ENCODE assay signal across 8 cellular contexts in the genomic region with DNA sequence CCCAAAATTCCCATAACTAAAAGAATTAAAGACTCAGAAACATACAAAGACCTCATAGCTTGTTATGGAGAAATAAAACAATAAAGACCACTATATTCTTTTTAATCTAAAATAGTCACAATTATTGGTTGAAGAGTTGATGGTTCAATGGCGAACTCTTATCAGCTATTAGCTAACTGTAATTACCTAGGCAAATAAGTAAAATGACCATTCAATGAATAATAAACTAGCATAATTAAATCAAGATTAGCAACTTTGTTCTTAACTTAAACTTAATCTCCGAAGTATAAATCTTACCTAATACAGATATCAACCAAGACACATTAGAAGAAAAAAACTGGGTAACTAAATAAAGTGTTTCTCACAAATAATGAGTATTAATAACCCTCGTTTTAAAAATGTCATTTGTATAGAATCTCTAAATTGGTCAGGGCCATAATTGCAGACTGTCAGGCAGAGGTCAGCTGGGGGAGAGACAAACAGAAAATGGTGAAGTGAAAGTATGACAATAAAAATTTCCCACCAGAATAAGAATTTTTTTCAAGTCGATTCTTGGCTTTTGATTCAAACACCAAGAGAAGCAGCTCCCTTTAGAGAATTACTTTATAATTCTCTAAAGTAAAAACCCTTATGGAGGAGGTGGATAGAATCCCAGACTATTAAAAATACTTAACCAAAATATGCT.
DNase-seq lines count a peak whose midpoint lies in the region; ATAC-seq and TF ChIP-seq lines count a peak whose summit lies in the region.

No MANE protein-coding gene starts in this region.

- DNase-seq in HL-60 (ENCODE audit: low read depth in 1 of 2, low spot score in 1 of 2): no peak
- DNase-seq in brain microvascular endothelial cell: no peak
- DNase-seq in midbrain (lab: John Stamatoyannopoulos, UW): peak; percentile 42
- DNase-seq in globus pallidus (ENCODE audit: low spot score): no peak
- no peak for DNase-seq in NCI-H524 treated with DMSO at 0.1 percent for 48 hours (lab: John Stamatoyannopoulos, UW)
- no peak for DNase-seq in NCI-H1048 (lab: John Stamatoyannopoulos, UW)

- H2AFZ ChIP-seq in ACC112 (ENCODE audit: low read length, unreplicated experiment): no peak overlapping the region

- peak overlapping the region; percentile 76 for H3K27ac ChIP-seq in ACC112 (ENCODE audit: low read depth, low read length)
- H3K27ac ChIP-seq in HL-60 (replicated peaks): peak overlapping the region; percentile 52
- H3K27ac ChIP-seq in brain microvascular endothelial cell: peak overlapping the region; percentile 59

- peaks cover 64% of the 10 kb centered on the region for H3K79me2 ChIP-seq in ACC112 (ENCODE audit: control insufficient read depth, insufficient read depth, low read length, unreplicated experiment)

- peak overlapping the region; percentile 97 for H3K4me3 ChIP-seq in ACC112 (ENCODE audit: low read depth, low read length)
- H3K4me3 ChIP-seq in HL-60 (replicated peaks; ENCODE audit: insufficient read depth, low read length): peak overlapping the region; percentile 78
- H3K4me3 ChIP-seq in brain microvascular endothelial cell (ENCODE audit: low read depth, low read length): peak overlapping the region; percentile 93

- TF ChIP-seq CTCF in HL-60 (IDR thresholded peaks at IDR 0.05; ENCODE audit: insufficient read depth, low read length) (no peak), brain microvascular endothelial cell (IDR thresholded peaks at IDR 0.05; ENCODE audit: low read depth, low read length, missing control alignments) (no peak)

- H3K27me3 ChIP-seq in ACC112 (ENCODE audit: insufficient read depth, low read length) (no peaks in the 10 kb centered on the region), HL-60 (ENCODE audit: insufficient read depth, poor library complexity, severe bottlenecking) (no peaks in the 10 kb centered on the region), brain microvascular endothelial cell (replicated peaks) (no peaks in the 10 kb centered on the region)

- no peak for ATAC-seq in GM18861 (IDR thresholded peaks at IDR 0.05; ENCODE audit: unreplicated experiment)

- H3K4me1 ChIP-seq in ACC112 (ENCODE audit: control insufficient read depth, insufficient read depth, low read length, unreplicated experiment): peaks cover 10% of the 10 kb centered on the region

- in situ Hi-C loops in brain microvascular endothelial cell (cut with HindIII; ENCODE audit: low pct_ligation_motif_present, low sequenced_read_pairs): no loop called here

- peaks cover 13% of the 10 kb centered on the region; the same call in 1 of the 2 replicates for H3K36me3 ChIP-seq in ACC112 (ENCODE audit: insufficient read depth, low read length)
- no peaks in the 10 kb centered on the region for H3K36me3 ChIP-seq in brain microvascular endothelial cell (replicated peaks)
